8 cellular contexts compared by ENCODE assay signal in the genomic region with DNA sequence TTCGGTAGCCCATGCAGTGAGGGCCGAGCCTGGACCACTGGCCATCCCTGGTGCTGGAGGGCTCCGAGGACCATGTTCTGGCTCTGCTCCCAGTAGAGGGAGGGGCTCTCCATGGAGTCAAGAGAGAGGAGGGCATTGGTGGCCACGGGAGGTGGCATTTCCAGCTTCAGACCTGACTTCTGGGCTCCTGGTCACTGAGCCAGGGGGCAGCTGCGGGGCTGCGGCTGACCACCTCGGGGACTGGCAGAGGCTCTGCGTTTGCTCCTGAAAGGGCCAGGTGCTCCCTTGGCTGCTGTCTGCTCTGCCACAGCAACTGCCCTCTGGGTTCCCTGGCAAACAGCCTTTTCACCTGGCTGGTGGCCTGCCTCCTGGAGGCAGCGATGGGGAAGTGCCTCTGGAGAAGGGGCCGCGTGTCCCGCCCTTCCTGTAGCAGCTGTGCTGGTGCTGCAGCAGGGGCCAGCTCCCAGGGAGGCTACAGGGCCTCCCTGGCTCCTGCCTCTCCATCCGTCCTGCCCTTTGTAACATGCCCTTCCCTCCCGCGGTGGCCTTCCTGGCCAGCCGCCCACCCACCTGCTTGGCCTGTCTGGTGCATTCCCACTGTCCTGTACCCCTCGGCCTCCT.
DNase-seq lines count a peak whose midpoint lies in the region; ATAC-seq and TF ChIP-seq lines count a peak whose summit lies in the region.

No MANE protein-coding gene starts in this region.

- no peaks in the 10 kb centered on the region for H3K79me1 ChIP-seq in H9 (ENCODE audit: insufficient read depth, low read depth, low read length, poor library complexity, severe bottlenecking)

- no peak overlapping the region for H2BK5ac ChIP-seq in H9 (ENCODE audit: insufficient read length, low read length)

- no peak overlapping the region for H4K91ac ChIP-seq in H9 (ENCODE audit: insufficient read length, low read depth, low read length)

- peaks cover 10% of the 10 kb centered on the region for H3K27me3 Mint-ChIP-seq in H9 (ENCODE audit: low read depth)
- H3K27me3 Mint-ChIP-seq in activated T-helper 17 cell treated with anti-CD3 and anti-CD28 coated beads, Interleukin-2, amount 50 U/mL, for 72 hours: peaks cover 29% of the 10 kb centered on the region

- H2AK5ac ChIP-seq in H9 (ENCODE audit: insufficient read length, low read length): no peak overlapping the region

- no peak overlapping the region for H2BK12ac ChIP-seq in H9 (ENCODE audit: insufficient read length, low read depth, low read length)

- H3K27me3 ChIP-seq in BLaER1 treated with 17β-estradiol and CSF1 and Interleukin-3, amounts not matched to agents 10 nM and 100 nM: peaks cover 54 to 70% (median 65%) of the 10 kb centered on the region in 11 experiments
- no peaks in the 10 kb centered on the region for H3K27me3 ChIP-seq in H9 (ENCODE audit: insufficient read depth, low read length)

- H3K9me3 ChIP-seq in BLaER1 treated with 17β-estradiol and CSF1 and Interleukin-3, amounts not matched to agents 10 nM and 100 nM (replicated peaks in 1 of 11): no peaks in the 10 kb centered on the region
- no peaks in the 10 kb centered on the region for H3K9me3 ChIP-seq in H9 (ENCODE audit: control insufficient read depth, low read depth, low read length)

- no peak overlapping the region for H3K9ac ChIP-seq in BLaER1 treated with 17β-estradiol and CSF1 and Interleukin-3, amounts not matched to agents 10 nM and 100 nM
- H3K9ac ChIP-seq in H9 (ENCODE audit: extremely low read depth, insufficient read length, low read length): no peak overlapping the region

- H3K23ac ChIP-seq in H9 (ENCODE audit: insufficient read length, low read depth, low read length): no peak overlapping the region

- H3K56ac ChIP-seq in H9 (ENCODE audit: insufficient read length, low read depth, low read length): no peak overlapping the region

- no peak overlapping the region for H3K4ac ChIP-seq in H9 (ENCODE audit: low read depth, low read length)

- H3K27ac Mint-ChIP-seq in H9: no peak overlapping the region; a peak in 1 of 7 replicates
- no peak overlapping the region for H3K27ac Mint-ChIP-seq in activated T-helper 17 cell treated with anti-CD3 and anti-CD28 coated beads, Interleukin-2, amount 50 U/mL, for 72 hours

- peaks cover 4% of the 10 kb centered on the region for H3K23me2 ChIP-seq in H9 (ENCODE audit: insufficient read length, low read depth, low read length, poor library complexity, severe bottlenecking)

- TF ChIP-seq POLR2A in GM18505 (IDR thresholded peaks at IDR 0.05; ENCODE audit: borderline replicate concordance, extremely low read depth, insufficient read depth, insufficient read length): no peak

- H3K27ac ChIP-seq in BLaER1 treated with 17β-estradiol and CSF1 and Interleukin-3, amounts not matched to agents 10 nM and 100 nM: no peak overlapping the region
- no peak overlapping the region for H3K27ac ChIP-seq in H9 (ENCODE audit: insufficient read length, low read depth, low read length)

- peak overlapping the region; percentile 32 to 52 (median 41); a peak in 19 of 22 replicates for H3K4me2 ChIP-seq in BLaER1 treated with 17β-estradiol and CSF1 and Interleukin-3, amounts not matched to agents 10 nM and 100 nM
- H3K4me2 ChIP-seq in H9 (ENCODE audit: insufficient read depth, insufficient read length, low read length): peak overlapping the region; percentile 14

- no peak overlapping the region for H3T11ph ChIP-seq in H9 (ENCODE audit: low read length)

- H3K14ac ChIP-seq in H9 (ENCODE audit: insufficient read depth, low read length): no peak overlapping the region

- H3K18ac ChIP-seq in H9 (ENCODE audit: insufficient read length, low read depth, low read length): no peak overlapping the region

- H2BK15ac ChIP-seq in H9 (ENCODE audit: low read depth, low read length): no peak overlapping the region

- H2BK20ac ChIP-seq in H9 (ENCODE audit: low read depth, low read length, poor library complexity, severe bottlenecking): no peak overlapping the region

- DNase-seq in H9 (peak; percentile 92), SKM-1 (lab: John Stamatoyannopoulos, UW; ENCODE audit: unreplicated experiment) (peak; percentile 31), iPS-NIHi7 (ENCODE audit: extremely low spot score) (peak; percentile 88)
- no peak for DNase-seq in effector CD4-positive, alpha-beta T cell

- no peak overlapping the region for H2BK120ac ChIP-seq in H9 (ENCODE audit: low read depth, low read length, poor library complexity, severe bottlenecking)

- no peaks in the 10 kb centered on the region; a peak in 1 of 5 replicates for H3K9me3 Mint-ChIP-seq in H9
- no peaks in the 10 kb centered on the region for H3K9me3 Mint-ChIP-seq in activated T-helper 17 cell treated with anti-CD3 and anti-CD28 coated beads, Interleukin-2, amount 50 U/mL, for 72 hours

- H4K8ac ChIP-seq in H9 (replicated peaks; ENCODE audit: insufficient read length, low read depth, low read length): no peak overlapping the region

- no peaks in the 10 kb centered on the region for H3K36me3 ChIP-seq in BLaER1 treated with 17β-estradiol and CSF1 and Interleukin-3, amounts not matched to agents 10 nM and 100 nM

- peak; percentile 83 for TF ChIP-seq CTCF in H9 (conservative IDR thresholded peaks at IDR 0.05)

- peaks cover 8 to 31% (median 18%) of the 10 kb centered on the region in 10 experiments; a peak in 13 of 20 replicates for H3K4me1 ChIP-seq in BLaER1 treated with 17β-estradiol and CSF1 and Interleukin-3, amounts not matched to agents 10 nM and 100 nM
- no peaks in the 10 kb centered on the region for H3K4me1 ChIP-seq in H9 (ENCODE audit: insufficient read depth, low read length)

- peaks cover 0 to 50% (median 13%) of the 10 kb centered on the region in 11 experiments; a peak in 9 of 22 replicates for H4K20me1 ChIP-seq in BLaER1 treated with 17β-estradiol and CSF1 and Interleukin-3, amounts not matched to agents 10 nM and 100 nM
- no peaks in the 10 kb centered on the region for H4K20me1 ChIP-seq in H9 (ENCODE audit: control insufficient read depth, insufficient read depth, insufficient read length)

- peaks cover 3 to 6% of the 10 kb centered on the region in 2 experiments for H3K4me1 Mint-ChIP-seq in H9
- no peaks in the 10 kb centered on the region for H3K4me1 Mint-ChIP-seq in activated T-helper 17 cell treated with anti-CD3 and anti-CD28 coated beads, Interleukin-2, amount 50 U/mL, for 72 hours

- no peak for ATAC-seq in GM18511 (IDR thresholded peaks at IDR 0.05; ENCODE audit: unreplicated experiment)
- ATAC-seq in activated T-helper 17 cell treated with anti-CD3 and anti-CD28 coated beads, Interleukin-2, amount 50 U/mL, for 72 hours (replicated peaks): no peak
- no peak for ATAC-seq in GM18505 (IDR thresholded peaks at IDR 0.05; ENCODE audit: unreplicated experiment)

- H3K36me3 Mint-ChIP-seq in H9 (ENCODE audit: insufficient read depth in 1 of 3, low read depth in 3 of 3): peaks cover 15 to 18% (median 17%) of the 10 kb centered on the region in 3 experiments
- no peaks in the 10 kb centered on the region for H3K36me3 Mint-ChIP-seq in activated T-helper 17 cell treated with anti-CD3 and anti-CD28 coated beads, Interleukin-2, amount 50 U/mL, for 72 hours (ENCODE audit: low read depth)

- no peak overlapping the region for H2AFZ ChIP-seq in H9 (ENCODE audit: low read length)

- H3K4me3 ChIP-seq in BLaER1 treated with 17β-estradiol and CSF1 and Interleukin-3, amounts not matched to agents 10 nM and 100 nM: peak overlapping the region in 2 of 10 experiments; percentile 18 to 44; a peak in 2 of 20 replicates

- H3K4me3 Mint-ChIP-seq in H9: peak overlapping the region; percentile 55 to 69
- H3K4me3 Mint-ChIP-seq in activated T-helper 17 cell treated with anti-CD3 and anti-CD28 coated beads, Interleukin-2, amount 50 U/mL, for 72 hours: no peak overlapping the region

- no peak overlapping the region for H4K5ac ChIP-seq in H9 (ENCODE audit: insufficient read length, low read depth, low read length)

- WGBS in H9 (ENCODE audit: extremely low coverage, insufficient read length, low lambda C conversion rate): no CpG with 5 or more reads among the region's 17 CpGs

- H3K79me2 ChIP-seq in H9 (ENCODE audit: insufficient read depth, low read length): no peaks in the 10 kb centered on the region
